ENCODE assay signal across 8 cellular contexts in the genomic region with DNA sequence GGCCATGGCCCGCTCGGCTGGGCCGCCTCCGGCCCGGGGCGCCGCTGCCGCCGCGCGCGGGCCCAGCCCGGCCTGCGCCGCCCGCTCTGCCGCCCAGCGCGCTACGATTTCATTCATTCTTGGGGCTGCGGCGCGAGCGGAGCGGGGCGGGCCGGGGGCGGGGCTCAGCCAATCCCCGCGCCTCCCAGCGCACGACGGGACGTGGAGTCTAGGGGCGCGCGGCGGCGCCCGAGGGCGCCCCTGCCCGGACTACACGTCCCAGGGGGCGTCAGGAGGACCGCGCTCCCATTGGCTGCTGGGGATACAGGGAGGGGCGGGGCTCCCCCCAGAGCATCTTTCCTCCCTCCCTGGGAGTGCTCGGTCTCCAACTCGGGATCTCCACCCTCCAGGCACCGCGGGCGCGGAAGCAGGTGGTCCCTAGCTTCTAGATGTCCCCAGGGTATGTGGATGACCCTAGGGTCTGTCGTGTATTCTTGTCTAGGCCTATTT. TPM values are rescaled to one million over a fixed set of nuclear protein-coding genes. Genes with fewer than 3 reads are reported as not detected.
DNase-seq lines count a peak whose midpoint lies in the region; ATAC-seq and TF ChIP-seq lines count a peak whose summit lies in the region.

No MANE protein-coding gene starts in this region.

- H3K27ac ChIP-seq in CD4-positive, CD25-positive, alpha-beta regulatory T cell (ENCODE audit: insufficient read depth, low read length, poor library complexity, severe bottlenecking) = no peak overlapping the region
- H3K27ac ChIP-seq in hepatocyte = no peak overlapping the region
- no peak overlapping the region for H3K27ac ChIP-seq in spleen

- peak; percentile 81 to 87 for ATAC-seq in CD4-positive, CD25-positive, alpha-beta regulatory T cell (ENCODE audit: low read depth in 2 of 2)
- ATAC-seq in GM21526 (IDR thresholded peaks at IDR 0.05; ENCODE audit: low FRiP score, unreplicated experiment) (peak; percentile 69), HG03025 (IDR thresholded peaks at IDR 0.05; ENCODE audit: low FRiP score, unreplicated experiment) (no peak)
- peak; percentile 92 for ATAC-seq in activated naive CD8-positive, alpha-beta T cell treated with anti-CD3 and anti-CD28 coated beads, Interleukin-2, amount 50 U/mL, for 24 hours

- 0% methylated on average over 25 of the region's 54 CpGs for WGBS in hepatocyte (ENCODE audit: low lambda C conversion rate, missing lambda C conversion rate)
- WGBS in spleen, 5 donors = 0 to 2% (median 1%) methylated on average over 6 to 54 of the region's 54 CpGs

- no peak overlapping the region for H3K4me3 ChIP-seq in CD4-positive, CD25-positive, alpha-beta regulatory T cell (ENCODE audit: low read depth, low read length)
- H3K4me3 ChIP-seq in hepatocyte = no peak overlapping the region
- peak overlapping the region in 1 of 8 donors; percentile 54 for H3K4me3 ChIP-seq in spleen

- TF ChIP-seq POLR2A in spleen (IDR thresholded peaks at IDR 0.05) = no peak

- peaks cover 5% of the 10 kb centered on the region for H3K36me3 Mint-ChIP-seq in CD4-positive, CD25-positive, alpha-beta regulatory T cell
- no peaks in the 10 kb centered on the region for H3K36me3 Mint-ChIP-seq in activated naive CD8-positive, alpha-beta T cell treated with anti-CD3 and anti-CD28 coated beads, Interleukin-2, amount 50 U/mL, for 24 hours (ENCODE audit: low read depth)

- no peak overlapping the region for H3K27ac Mint-ChIP-seq in CD4-positive, CD25-positive, alpha-beta regulatory T cell
- H3K27ac Mint-ChIP-seq in activated naive CD8-positive, alpha-beta T cell treated with anti-CD3 and anti-CD28 coated beads, Interleukin-2, amount 50 U/mL, for 24 hours = no peak overlapping the region

- no peaks in the 10 kb centered on the region for H3K36me3 ChIP-seq in CD4-positive, CD25-positive, alpha-beta regulatory T cell (ENCODE audit: control insufficient read depth, insufficient read depth, low read length)
- no peaks in the 10 kb centered on the region for H3K36me3 ChIP-seq in hepatocyte (replicated peaks; ENCODE audit: insufficient read depth, low read depth)
- H3K36me3 ChIP-seq in spleen = no peaks in the 10 kb centered on the region

- peak; percentile 39 to 86 (median 45) for DNase-seq in CD4-positive, CD25-positive, alpha-beta regulatory T cell
- peak; percentile 72 for DNase-seq in NCI-H1092 treated with DMSO at 0.1 percent for 48 hours (lab: John Stamatoyannopoulos, UW)
- peak; percentile 46 for DNase-seq in T follicular helper cell (ENCODE audit: low read depth)
- peak; percentile 69 for DNase-seq in activated naive CD8-positive, alpha-beta T cell treated with anti-CD3 and anti-CD28 coated beads, Interleukin-2, amount 50 U/mL, for 24 hours
- DNase-seq in hepatocyte (ENCODE audit: low spot score) = peak; percentile 88
- peak; percentile 81 for DNase-seq in spleen

- H3K27me3 ChIP-seq in CD4-positive, CD25-positive, alpha-beta regulatory T cell (ENCODE audit: control insufficient read depth, insufficient read depth, low read length) = peaks cover 10% of the 10 kb centered on the region
- H3K27me3 ChIP-seq in hepatocyte (peaks cover 26% of the 10 kb centered on the region), spleen (replicated peaks in 1 of 7) (peaks cover 11 to 94% (median 67%) of the 10 kb centered on the region in 7 donors)

- peak overlapping the region; percentile 93 for H3K4me2 ChIP-seq in hepatocyte

- peaks cover 0 to 4% (median 0%) of the 10 kb centered on the region in 7 donors for H3K9me3 Mint-ChIP-seq in CD4-positive, CD25-positive, alpha-beta regulatory T cell
- H3K9me3 Mint-ChIP-seq in activated naive CD8-positive, alpha-beta T cell treated with anti-CD3 and anti-CD28 coated beads, Interleukin-2, amount 50 U/mL, for 24 hours = no peaks in the 10 kb centered on the region

- H3K4me3 Mint-ChIP-seq in CD4-positive, CD25-positive, alpha-beta regulatory T cell = peak overlapping the region in 3 of 4 donors; percentile 53 to 61 (median 61)
- peak overlapping the region; percentile 26 for H3K4me3 Mint-ChIP-seq in activated naive CD8-positive, alpha-beta T cell treated with anti-CD3 and anti-CD28 coated beads, Interleukin-2, amount 50 U/mL, for 24 hours

- H3K27me3 Mint-ChIP-seq in CD4-positive, CD25-positive, alpha-beta regulatory T cell = peaks cover 55% of the 10 kb centered on the region
- peaks cover 57% of the 10 kb centered on the region for H3K27me3 Mint-ChIP-seq in activated naive CD8-positive, alpha-beta T cell treated with anti-CD3 and anti-CD28 coated beads, Interleukin-2, amount 50 U/mL, for 24 hours

- peaks cover 0 to 18% (median 8%) of the 10 kb centered on the region in 4 donors for H3K4me1 Mint-ChIP-seq in CD4-positive, CD25-positive, alpha-beta regulatory T cell
- peaks cover 9% of the 10 kb centered on the region for H3K4me1 Mint-ChIP-seq in activated naive CD8-positive, alpha-beta T cell treated with anti-CD3 and anti-CD28 coated beads, Interleukin-2, amount 50 U/mL, for 24 hours

- no peaks in the 10 kb centered on the region for H3K79me2 ChIP-seq in hepatocyte

- no peaks in the 10 kb centered on the region for H3K9me2 ChIP-seq in hepatocyte (replicated peaks; ENCODE audit: insufficient read depth)

- peaks cover 10% of the 10 kb centered on the region for H3K4me1 ChIP-seq in CD4-positive, CD25-positive, alpha-beta regulatory T cell (ENCODE audit: control insufficient read depth, insufficient read depth, low read length, poor library complexity, severe bottlenecking)
- H3K4me1 ChIP-seq in hepatocyte (ENCODE audit: insufficient read depth) (peaks cover 12% of the 10 kb centered on the region), spleen (peaks cover 7 to 29% (median 19%) of the 10 kb centered on the region in 6 donors)

- no peaks in the 10 kb centered on the region for H4K20me1 ChIP-seq in hepatocyte (ENCODE audit: insufficient read depth, poor library complexity, severe bottlenecking)

- H2AFZ ChIP-seq in hepatocyte = no peak overlapping the region

- intact Hi-C loops in spleen (cut with DNase I; ENCODE audit: low total_unique reads) = loop anchor here (10.0 kb wide), 1 partner anchor 325 kb away; the partner anchor contains the start of genes SIPA1L3 and WDR87

- H3K9me3 ChIP-seq in CD4-positive, CD25-positive, alpha-beta regulatory T cell (ENCODE audit: control insufficient read depth in 2 of 2, low read length in 2 of 2) = no peaks in the 10 kb centered on the region
- H3K9me3 ChIP-seq in hepatocyte (ENCODE audit: low read depth) (no peaks in the 10 kb centered on the region), spleen (no peaks in the 10 kb centered on the region)

- TF ChIP-seq CTCF in hepatocyte (IDR thresholded peaks at IDR 0.05; ENCODE audit: poor library complexity) (no peak), spleen (IDR thresholded peaks at IDR 0.05 in 8 of 11, conservative IDR thresholded peaks at IDR 0.05 in 3 of 11) (no peak)

RNA-seq across cellular contexts. Expression of gene DPF1, which starts 5.6 kb away (rescaled TPM):
- total RNA-seq in CD4-positive, CD25-positive, alpha-beta regulatory T cell = not detected
- polyA plus RNA-seq in CD4-positive, CD25-positive, alpha-beta regulatory T cell = not detected
- total RNA-seq in hepatocyte = 1.2 and 2.1 TPM in 2 replicates
- 2.0 and 2.7 TPM in 2 replicates for polyA plus RNA-seq in hepatocyte
- not detected for total RNA-seq in spleen
- polyA plus RNA-seq in spleen = under 1 TPM; 0.04 to 0.06 (median 0.06) TPM

RNA-seq across cellular contexts. Expression of gene PPP1R14A, which starts 26.5 kb away (rescaled TPM):
- total RNA-seq in CD4-positive, CD25-positive, alpha-beta regulatory T cell = 1.2 TPM
- polyA plus RNA-seq in CD4-positive, CD25-positive, alpha-beta regulatory T cell = not detected
- total RNA-seq in hepatocyte (13.0 and 15.1 TPM in 2 replicates), spleen (100 to 1,000 TPM in 2 of 7 donors, 10 to 100 TPM in 5; 26.1 to 102 (median 54.5) TPM)
- polyA plus RNA-seq in hepatocyte (50.5 and 56.9 TPM in 2 replicates), spleen (100 to 1,000 TPM in 1 of 3 donors, 10 to 100 TPM in 2; 66.7 to 145 (median 97.2) TPM)

RNA-seq across cellular contexts. Expression of gene SPINT2, which starts 34.7 kb away (rescaled TPM):
- total RNA-seq in CD4-positive, CD25-positive, alpha-beta regulatory T cell = 15.6 TPM
- polyA plus RNA-seq in CD4-positive, CD25-positive, alpha-beta regulatory T cell = 10 to 100 TPM; 36.0 to 70.4 (median 53.5) TPM
- 508 and 590 TPM in 2 replicates for total RNA-seq in hepatocyte
- 834 and 885 TPM in 2 replicates for polyA plus RNA-seq in hepatocyte
- 10 to 100 TPM; 41.2 to 87.8 (median 59.5) TPM for total RNA-seq in spleen
- 10 to 100 TPM; 63.2 to 82.9 (median 65.6) TPM for polyA plus RNA-seq in spleen
